ENCODE assay signal across 10 cellular contexts in the genomic region with DNA sequence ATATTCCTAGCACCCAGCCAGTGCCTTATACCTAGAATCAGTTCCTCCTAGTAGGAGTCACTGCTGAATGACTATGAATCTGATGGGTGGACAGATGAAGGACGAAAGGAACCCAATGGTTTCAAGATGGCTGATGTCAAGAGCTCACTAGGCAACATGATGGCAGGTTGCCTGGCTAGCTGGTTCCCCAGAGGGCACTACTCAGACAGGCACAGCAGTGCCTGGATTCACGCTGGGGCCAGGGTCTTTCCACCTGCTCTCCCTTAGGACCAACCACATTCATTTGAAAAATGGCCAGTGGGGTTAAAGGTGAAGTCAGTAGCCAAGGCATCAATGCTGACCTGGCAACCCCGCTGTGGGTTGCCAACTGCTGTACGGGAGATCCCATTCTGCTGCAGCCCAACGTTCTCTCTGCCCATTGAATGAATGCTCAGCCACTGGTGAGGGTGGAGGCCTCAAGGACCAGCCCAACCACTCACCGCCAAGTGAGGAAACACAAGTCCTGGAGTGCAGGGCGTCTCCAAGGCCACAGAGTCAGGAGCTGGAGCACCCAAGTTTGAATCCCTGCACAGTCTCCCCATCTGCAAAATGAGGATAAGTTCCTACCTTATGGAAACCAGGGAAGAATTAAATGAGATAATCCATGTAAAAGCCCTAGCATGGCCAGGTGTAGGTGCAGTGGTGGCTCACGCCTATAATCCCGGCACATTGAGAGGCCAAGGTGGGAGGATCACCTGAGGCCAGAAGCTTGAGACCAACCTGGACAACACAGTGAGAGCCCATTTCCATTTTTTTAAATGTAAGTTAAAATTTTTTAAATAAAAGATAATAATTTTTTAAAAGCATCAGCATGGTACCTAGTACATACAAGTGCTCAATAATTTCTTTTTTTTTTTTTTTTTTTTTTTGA.
A peak's percentile ranks its signal among the peaks of the same experiment; 100 is the strongest.
DNase-seq lines count a peak whose midpoint lies in the region; ATAC-seq and TF ChIP-seq lines count a peak whose summit lies in the region.
"Had no signal": no experiment of that assay in that cellular context is flagged by ENCODE, and none has a peak within 500 bp of the region (broad histone marks: within the 10 kb centered on the region; RNA-seq: fewer than 3 reads in every experiment).

No MANE protein-coding gene starts in this region.

- TF ChIP-seq CTCF in coronary artery (IDR thresholded peaks at IDR 0.05) (no peak), nephron (IDR thresholded peaks at IDR 0.05; ENCODE audit: unreplicated experiment in 3 of 3) (no peak)

- ATAC-seq in HG03457 (IDR thresholded peaks at IDR 0.05; ENCODE audit: unreplicated experiment) (no peak), HG03442 (IDR thresholded peaks at IDR 0.05; ENCODE audit: unreplicated experiment) (no peak), GM19023 (IDR thresholded peaks at IDR 0.05; ENCODE audit: unreplicated experiment) (no peak)

- no peaks in the 10 kb centered on the region for H3K27me3 ChIP-seq in BLaER1 treated with 17β-estradiol and CSF1 and Interleukin-3, amounts not matched to agents 10 nM and 100 nM

- H3K9ac ChIP-seq in BLaER1 treated with 17β-estradiol and CSF1 and Interleukin-3, amounts not matched to agents 10 nM and 100 nM: peak overlapping the region in 9 of 11 experiments; percentile 57 to 77 (median 66); a peak in 14 of 22 replicates

- peaks cover 100% of the 10 kb centered on the region in 11 experiments for H4K20me1 ChIP-seq in BLaER1 treated with 17β-estradiol and CSF1 and Interleukin-3, amounts not matched to agents 10 nM and 100 nM

- H3K4me2 ChIP-seq in BLaER1 treated with 17β-estradiol and CSF1 and Interleukin-3, amounts not matched to agents 10 nM and 100 nM: peak overlapping the region; percentile 89 to 100 (median 98)

- H3K9me3 Mint-ChIP-seq in nephron: no peaks in the 10 kb centered on the region

- H3K27me3 Mint-ChIP-seq in nephron (ENCODE audit: low read depth): no peaks in the 10 kb centered on the region

- peaks cover 42% of the 10 kb centered on the region for H3K4me1 Mint-ChIP-seq in nephron

- peak overlapping the region in 10 of 11 experiments; percentile 69 to 85 (median 78); a peak in 20 of 22 replicates for H3K27ac ChIP-seq in BLaER1 treated with 17β-estradiol and CSF1 and Interleukin-3, amounts not matched to agents 10 nM and 100 nM
- H3K27ac ChIP-seq in coronary artery: peak overlapping the region; percentile 90 to 98

- peak overlapping the region in 2 of 3 experiments; percentile 54 to 72 for H3K27ac Mint-ChIP-seq in nephron

- H3K9me3 ChIP-seq in BLaER1 treated with 17β-estradiol and CSF1 and Interleukin-3, amounts not matched to agents 10 nM and 100 nM (replicated peaks in 1 of 11): no peaks in the 10 kb centered on the region

- peak; percentile 20 for DNase-seq in MV-4-11 (lab: John Stamatoyannopoulos, UW)
- no peak for DNase-seq in coronary artery (ENCODE audit: low spot score)
- no peak for DNase-seq in NCI-H2196 treated with DMSO at 0.1 percent for 48 hours (lab: John Stamatoyannopoulos, UW; ENCODE audit: unreplicated experiment)
- DNase-seq: GDM1, NCI-H187 treated with DMSO at 0.1 percent for 48 hours had no signal

- peaks cover 5 to 98% (median 80%) of the 10 kb centered on the region in 11 experiments; a peak in 21 of 22 replicates for H3K36me3 ChIP-seq in BLaER1 treated with 17β-estradiol and CSF1 and Interleukin-3, amounts not matched to agents 10 nM and 100 nM

- peaks cover 99 to 100% (median 100%) of the 10 kb centered on the region in 10 experiments for H3K4me1 ChIP-seq in BLaER1 treated with 17β-estradiol and CSF1 and Interleukin-3, amounts not matched to agents 10 nM and 100 nM

- peak overlapping the region in 6 of 10 experiments; percentile 5 to 49 (median 38); a peak in 7 of 20 replicates for H3K4me3 ChIP-seq in BLaER1 treated with 17β-estradiol and CSF1 and Interleukin-3, amounts not matched to agents 10 nM and 100 nM
- H3K4me3 ChIP-seq in coronary artery: peak overlapping the region; percentile 51

- H3K4me3 Mint-ChIP-seq in nephron: no peak overlapping the region

- peaks cover 12% of the 10 kb centered on the region for H3K36me3 Mint-ChIP-seq in nephron (ENCODE audit: low read depth)
